Comparison of ENCODE assay signal across 8 cellular contexts in the genomic region with DNA sequence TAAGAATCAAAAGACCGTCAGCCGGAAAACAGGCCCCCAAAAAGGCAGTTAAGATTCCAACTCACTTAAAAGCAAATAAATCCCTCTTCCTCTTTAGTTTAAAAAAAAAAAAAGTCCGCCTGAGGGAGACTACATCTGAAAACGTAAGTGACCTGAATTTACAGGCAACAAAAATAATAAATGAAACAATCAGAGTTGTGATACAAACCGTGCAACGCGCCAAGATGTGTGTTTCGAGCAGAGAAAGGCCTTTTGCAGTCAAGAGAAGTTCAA. TPM values are rescaled to one million over a fixed set of nuclear protein-coding genes. Genes with fewer than 3 reads are reported as not detected.
DNase-seq lines count a peak whose midpoint lies in the region; ATAC-seq and TF ChIP-seq lines count a peak whose summit lies in the region.

No MANE protein-coding gene starts in this region.

- H3K27ac ChIP-seq in testis = peak overlapping the region; percentile 99

- peaks cover 24% of the 10 kb centered on the region for H3K4me1 ChIP-seq in testis

- peak overlapping the region; percentile 87 for H3K4me3 ChIP-seq in kidney epithelial cell (ENCODE audit: low read depth, low read length)
- peak overlapping the region; percentile 89 to 96 for H3K4me3 ChIP-seq in testis

- peak overlapping the region; percentile 96 for H3K27ac Mint-ChIP-seq in activated CD4-positive, alpha-beta T cell treated with anti-CD3 and anti-CD28 coated beads for 36 hours
- peak overlapping the region; percentile 98 for H3K27ac Mint-ChIP-seq in activated naive CD8-positive, alpha-beta T cell treated with anti-CD3 and anti-CD28 coated beads for 36 hours

- H3K4me1 Mint-ChIP-seq in activated CD4-positive, alpha-beta T cell treated with anti-CD3 and anti-CD28 coated beads for 36 hours = peaks cover 62% of the 10 kb centered on the region
- peaks cover 63% of the 10 kb centered on the region for H3K4me1 Mint-ChIP-seq in activated naive CD8-positive, alpha-beta T cell treated with anti-CD3 and anti-CD28 coated beads for 36 hours

- intact Hi-C loops in activated CD4-positive, alpha-beta T cell treated with anti-CD3 and anti-CD28 coated beads for 36 hours (cut with DNase I, micrococcal nuclease) = loop anchor here (2.0 to 10.0 kb wide), 10 partner anchors 35 to 1455 kb away; partner anchors contain the start of genes HEXIM2 (in 1 of the 2), KPNB1 (in 1 of the 2) and MAP3K14 (in 1 of the 2)
- intact Hi-C loops in testis (cut with DNase I; ENCODE audit: low total_unique reads) = loop anchor here (10.0 kb wide), 1 partner anchor 147 kb away; no protein-coding TSS in a partner anchor

- H3K36me3 ChIP-seq in kidney epithelial cell (ENCODE audit: control insufficient read depth, insufficient read depth, low read length) (no peaks in the 10 kb centered on the region), testis (ENCODE audit: low read depth, missing control alignments) (no peaks in the 10 kb centered on the region)

- H3K27me3 ChIP-seq in kidney epithelial cell (ENCODE audit: control insufficient read depth, insufficient read depth, low read length) (no peaks in the 10 kb centered on the region), testis (no peaks in the 10 kb centered on the region)

- TF ChIP-seq POLR2A in testis (IDR thresholded peaks at IDR 0.05) = no peak

- ATAC-seq in activated CD4-positive, alpha-beta T cell treated with anti-CD3 and anti-CD28 coated beads for 36 hours = no peak
- ATAC-seq in HG02884 (IDR thresholded peaks at IDR 0.05; ENCODE audit: unreplicated experiment) = no peak
- ATAC-seq in GM21529 (IDR thresholded peaks at IDR 0.05; ENCODE audit: unreplicated experiment) = no peak

- H3K4me3 Mint-ChIP-seq in activated CD4-positive, alpha-beta T cell treated with anti-CD3 and anti-CD28 coated beads for 36 hours = peak overlapping the region; percentile 89
- peak overlapping the region; percentile 93 for H3K4me3 Mint-ChIP-seq in activated naive CD8-positive, alpha-beta T cell treated with anti-CD3 and anti-CD28 coated beads for 36 hours

- 0 to 1% methylated on average over 8 of the region's 8 CpGs for WGBS in testis, 2 donors

- CTCF ChIA-PET in activated CD4-positive, alpha-beta T cell treated with anti-CD3 and anti-CD28 coated beads for 36 hours (lab: Charles Lee) = interaction anchor here (0.6 to 1.3 kb wide), 4 partner anchors 15 to 28 kb away, joined by 3 to 4 read pairs (median 4); no protein-coding TSS in a partner anchor

- H3K9me3 Mint-ChIP-seq in activated CD4-positive, alpha-beta T cell treated with anti-CD3 and anti-CD28 coated beads for 36 hours (ENCODE audit: low read depth) = no peaks in the 10 kb centered on the region
- no peaks in the 10 kb centered on the region for H3K9me3 Mint-ChIP-seq in activated naive CD8-positive, alpha-beta T cell treated with anti-CD3 and anti-CD28 coated beads for 36 hours

- DNase-seq in activated CD4-positive, alpha-beta T cell treated with anti-CD3 and anti-CD28 coated beads for 36 hours = no peak
- DNase-seq in activated CD4-positive, alpha-beta T cell treated with anti-CD3 and anti-CD28 coated beads, Interleukin-2, amount 50 U/mL, for 1 hour = no peak
- DNase-seq in activated naive CD8-positive, alpha-beta T cell treated with anti-CD3 and anti-CD28 coated beads for 36 hours = no peak
- DNase-seq in kidney epithelial cell (ENCODE audit: low read depth) = no peak
- DNase-seq in testis = no peak
- no peak for DNase-seq in activated gamma-delta T cell treated with Interleukin-2 at 50 U/mL for 16 hours

- H3K36me3 Mint-ChIP-seq in activated CD4-positive, alpha-beta T cell treated with anti-CD3 and anti-CD28 coated beads for 36 hours (ENCODE audit: low read depth) = peaks cover 3% of the 10 kb centered on the region
- peaks cover 32% of the 10 kb centered on the region for H3K36me3 Mint-ChIP-seq in activated naive CD8-positive, alpha-beta T cell treated with anti-CD3 and anti-CD28 coated beads for 36 hours

- TF ChIP-seq CTCF in kidney epithelial cell (IDR thresholded peaks at IDR 0.05; ENCODE audit: insufficient read depth, low read length, poor library complexity, severe bottlenecking) = no peak
- TF ChIP-seq CTCF in testis (IDR thresholded peaks at IDR 0.05) = no peak

- POLR2A ChIA-PET in activated CD4-positive, alpha-beta T cell treated with anti-CD3 and anti-CD28 coated beads for 36 hours (lab: Charles Lee) = no interaction called here

- H3K27me3 Mint-ChIP-seq in activated CD4-positive, alpha-beta T cell treated with anti-CD3 and anti-CD28 coated beads for 36 hours = no peaks in the 10 kb centered on the region
- H3K27me3 Mint-ChIP-seq in activated naive CD8-positive, alpha-beta T cell treated with anti-CD3 and anti-CD28 coated beads for 36 hours = no peaks in the 10 kb centered on the region

- H3K9me3 ChIP-seq in testis = no peaks in the 10 kb centered on the region

RNA-seq across cellular contexts. Expression of gene KANSL1, which starts 1.1 kb away (rescaled TPM):
- total RNA-seq in activated CD4-positive, alpha-beta T cell treated with anti-CD3 and anti-CD28 coated beads for 36 hours = 10 to 100 TPM; 46.8 to 64.5 TPM
- 10 to 100 TPM; 60.9 to 65.5 TPM for total RNA-seq in activated naive CD8-positive, alpha-beta T cell treated with anti-CD3 and anti-CD28 coated beads for 36 hours
- total RNA-seq in kidney epithelial cell = 56.2 and 64.5 TPM in 2 replicates
- total RNA-seq in testis = 100 to 1,000 TPM; 152 to 158 TPM
- polyA plus RNA-seq in testis (ENCODE audit: insufficient read depth, low read depth, low replicate concordance) = 70.3 TPM
